In genomic region chr5:96432245-96433065, GRCh38 we compare ENCODE assay signal across 10 cellular contexts. TPM values are rescaled to one million over a fixed set of nuclear protein-coding genes. Genes with fewer than 3 reads are reported as not detected.
DNase-seq lines count a peak whose midpoint lies in the region; ATAC-seq and TF ChIP-seq lines count a peak whose summit lies in the region.
"Had no signal": no experiment of that assay in that cellular context is flagged by ENCODE, and none has a peak within 500 bp of the region (broad histone marks: within the 10 kb centered on the region; RNA-seq: fewer than 3 reads in every experiment).

No MANE protein-coding gene starts in this region.

- H3K27ac ChIP-seq in right cardiac atrium (ENCODE audit: low read length) (no peak overlapping the region), suprapubic skin (no peak overlapping the region)

- TF ChIP-seq EP300 in suprapubic skin (IDR thresholded peaks at IDR 0.05) = no peak

- peaks cover 9% of the 10 kb centered on the region for H3K4me1 Mint-ChIP-seq in activated T-helper 2 cell treated with anti-CD3 and anti-CD28 coated beads, Interferon-gamma antibody, Interleukin-2, Interleukin-4, amounts not matched to agents 10 μg/mL and 5 μg/mL and 100 μg/mL, durations not matched to agents 14 hours and 24 hours and 36 hours (ENCODE audit: low read depth)

- no peak for TF ChIP-seq CTCF in suprapubic skin (IDR thresholded peaks at IDR 0.05)

- ATAC-seq in right cardiac atrium (peak; percentile 22 to 31), GM19328 (IDR thresholded peaks at IDR 0.05; ENCODE audit: unreplicated experiment) (no peak), left lobe of liver (no peak)

- no peak for TF ChIP-seq POLR2A in suprapubic skin (IDR thresholded peaks at IDR 0.05)

- H3K9me3 Mint-ChIP-seq in activated T-helper 2 cell treated with anti-CD3 and anti-CD28 coated beads, Interferon-gamma antibody, Interleukin-2, Interleukin-4, amounts not matched to agents 10 μg/mL and 5 μg/mL and 100 μg/mL, durations not matched to agents 14 hours and 24 hours and 36 hours = no peaks in the 10 kb centered on the region

- H3K27me3 ChIP-seq in right cardiac atrium (ENCODE audit: control insufficient read depth, insufficient read depth) (peaks cover 5% of the 10 kb centered on the region), suprapubic skin (peaks cover 53% of the 10 kb centered on the region)

- H3K27me3 Mint-ChIP-seq in activated T-helper 2 cell treated with anti-CD3 and anti-CD28 coated beads, Interferon-gamma antibody, Interleukin-2, Interleukin-4, amounts not matched to agents 10 μg/mL and 5 μg/mL and 100 μg/mL, durations not matched to agents 14 hours and 24 hours and 36 hours (ENCODE audit: low read depth) = peaks cover 50% of the 10 kb centered on the region

- no peaks in the 10 kb centered on the region for H3K36me3 ChIP-seq in suprapubic skin

- H3K9me3 ChIP-seq in right cardiac atrium (ENCODE audit: control insufficient read depth, low read length) (no peaks in the 10 kb centered on the region), suprapubic skin (no peaks in the 10 kb centered on the region)

- peaks cover 6% of the 10 kb centered on the region for H3K4me1 ChIP-seq in right cardiac atrium (ENCODE audit: control insufficient read depth, insufficient read depth, low read length)
- peaks cover 36% of the 10 kb centered on the region for H3K4me1 ChIP-seq in suprapubic skin

- H3K4me3 ChIP-seq in right cardiac atrium (ENCODE audit: low read length) (no peak overlapping the region), suprapubic skin (peak overlapping the region; percentile 28)

- intact Hi-C loops in right cardiac atrium (cut with DNase I) = no loop called here
- intact Hi-C loops in activated T-helper 2 cell treated with anti-CD3 and anti-CD28 coated beads, Interferon-gamma antibody, Interleukin-2, Interleukin-4, amounts not matched to agents 10 μg/mL and 5 μg/mL and 100 μg/mL, durations not matched to agents 14 hours and 24 hours and 36 hours (cut with micrococcal nuclease) = loop anchor here (10.0 kb wide), 1 partner anchor 88 kb away; no protein-coding TSS in a partner anchor

- 3% methylated on average over 38 of the region's 38 CpGs for WGBS in right cardiac atrium
- WGBS in suprapubic skin = 8% methylated on average over 11 of the region's 38 CpGs

- H3K4me3 Mint-ChIP-seq in activated T-helper 2 cell treated with anti-CD3 and anti-CD28 coated beads, Interferon-gamma antibody, Interleukin-2, Interleukin-4, amounts not matched to agents 10 μg/mL and 5 μg/mL and 100 μg/mL, durations not matched to agents 14 hours and 24 hours and 36 hours (ENCODE audit: low read depth) = no peak overlapping the region
- H3K4me3 Mint-ChIP-seq: activated naive CD8-positive, alpha-beta T cell had no signal

- H3K27ac Mint-ChIP-seq in activated T-helper 2 cell treated with anti-CD3 and anti-CD28 coated beads, Interferon-gamma antibody, Interleukin-2, Interleukin-4, amounts not matched to agents 10 μg/mL and 5 μg/mL and 100 μg/mL, durations not matched to agents 14 hours and 24 hours and 36 hours = no peak overlapping the region
- H3K27ac Mint-ChIP-seq: activated naive CD8-positive, alpha-beta T cell had no signal

- H3K36me3 Mint-ChIP-seq in activated T-helper 2 cell treated with anti-CD3 and anti-CD28 coated beads, Interferon-gamma antibody, Interleukin-2, Interleukin-4, amounts not matched to agents 10 μg/mL and 5 μg/mL and 100 μg/mL, durations not matched to agents 14 hours and 24 hours and 36 hours (ENCODE audit: low read depth) = no peaks in the 10 kb centered on the region
- H3K36me3 Mint-ChIP-seq: activated naive CD8-positive, alpha-beta T cell had no signal

- DNase-seq in NCI-H1694 treated with DMSO at 0.1 percent for 48 hours (lab: John Stamatoyannopoulos, UW) (peak; percentile 28), NCI-H1694 (lab: John Stamatoyannopoulos, UW) (no peak), NCI-H524 (lab: John Stamatoyannopoulos, UW) (peak; percentile 78 to 85), right cardiac atrium (peak; percentile 13 to 47 (median 43)), suprapubic skin (ENCODE audit: low spot score in 2 of 2) (no peak), left lobe of liver (ENCODE audit: low spot score) (no peak)
- no peak for DNase-seq in activated T-helper 2 cell treated with anti-CD3 and anti-CD28 coated beads, Interferon-gamma antibody, Interleukin-2, Interleukin-4, amounts not matched to agents 10 μg/mL and 5 μg/mL and 100 μg/mL, durations not matched to agents 14 hours and 24 hours and 36 hours (ENCODE audit: low spot score)

RNA-seq across cellular contexts. Expression of gene PCSK1, which starts 0.6 kb away (rescaled TPM):
- 1 to 10 TPM in 2 of 4 donors, under 1 TPM in 2; 0.34 to 1.6 (median 1.0) TPM for total RNA-seq in right cardiac atrium
- 0.14 TPM for polyA plus RNA-seq in right cardiac atrium
- total RNA-seq in suprapubic skin = 1 to 10 TPM in 1 of 4 donors, under 1 TPM in 3; 0.25 to 1.4 (median 0.36) TPM
- total RNA-seq in activated T-helper 2 cell treated with anti-CD3 and anti-CD28 coated beads, Interferon-gamma antibody, Interleukin-2, Interleukin-4, amounts not matched to agents 10 μg/mL and 5 μg/mL and 100 μg/mL, durations not matched to agents 14 hours and 24 hours and 36 hours = not detected in 2 replicates
- total RNA-seq in left lobe of liver = not detected
- total RNA-seq: mammary epithelial cell had no signal
- polyA plus RNA-seq: mammary epithelial cell had no signal

Comparison
In these comparisons a context has a peak if more than half of its experiments do, and no peak if none do; other contexts are left out.
1. DNase-seq: peak in NCI-H1694 treated with DMSO at 0.1 percent for 48 hours (single experiment), NCI-H524 (2 of 2) and right cardiac atrium (3 of 3); none in NCI-H1694 (single experiment), suprapubic skin (0 of 2), activated T-helper 2 cell treated with anti-CD3 and anti-CD28 coated beads, Interferon-gamma antibody, Interleukin-2, Interleukin-4, amounts not matched to agents 10 μg/mL and 5 μg/mL and 100 μg/mL, durations not matched to agents 14 hours and 24 hours and 36 hours (single experiment) and left lobe of liver (single experiment).
2. ATAC-seq: peak in right cardiac atrium (2 of 2); none in GM19328 (single experiment) and left lobe of liver (single experiment).